In genomic region chr6:166168616-166169548, GRCh38 we compare ENCODE assay signal across 11 cellular contexts. TPM values are rescaled to one million over a fixed set of nuclear protein-coding genes. Genes with fewer than 3 reads are reported as not detected.
DNase-seq lines count a peak whose midpoint lies in the region; ATAC-seq and TF ChIP-seq lines count a peak whose summit lies in the region.
"Had no signal": no experiment of that assay in that cellular context is flagged by ENCODE, and none has a peak within 500 bp of the region (broad histone marks: within the 10 kb centered on the region; RNA-seq: fewer than 3 reads in every experiment).

No MANE protein-coding gene starts in this region.

- peaks cover 10% of the 10 kb centered on the region for H3K4me1 Mint-ChIP-seq in activated naive CD4-positive, alpha-beta T cell treated with anti-CD3 and anti-CD28 coated beads, Interleukin-2, amount 10 ng/mL, durations not matched to agents 7 days and 5 days
- H3K4me1 Mint-ChIP-seq in activated naive CD8-positive, alpha-beta T cell treated with anti-CD3 and anti-CD28 coated beads, Interleukin-2, amount 10 ng/mL, durations not matched to agents 7 days and 5 days = peaks cover 5% of the 10 kb centered on the region

- TF ChIP-seq CTCF in thoracic aorta (IDR thresholded peaks at IDR 0.05) = no peak
- TF ChIP-seq CTCF in SK-N-SH (IDR thresholded peaks at IDR 0.05) = no peak

- CTCF ChIA-PET in activated naive CD4-positive, alpha-beta T cell treated with anti-CD3 and anti-CD28 coated beads, Interleukin-2, amount 10 ng/mL, durations not matched to agents 7 days and 5 days (lab: Charles Lee) = no interaction called here
- CTCF ChIA-PET in SK-N-SH (lab: Yijun Ruan, JAX) = no interaction called here

- DNase-seq in activated naive CD4-positive, alpha-beta T cell treated with anti-CD3 and anti-CD28 coated beads, Interleukin-2, amount 10 ng/mL, durations not matched to agents 7 days and 5 days = no peak
- no peak for DNase-seq in activated naive CD4-positive, alpha-beta T cell treated with anti-CD3 and anti-CD28 coated beads, Interleukin-2, amount 50 U/mL, for 16 hours
- DNase-seq in activated naive CD8-positive, alpha-beta T cell treated with anti-CD3 and anti-CD28 coated beads, Interleukin-2, amount 10 ng/mL, durations not matched to agents 7 days and 5 days = peak; percentile 32
- DNase-seq in thoracic aorta (ENCODE audit: low spot score) (no peak), NCI-H524 treated with DMSO at 0.1 percent for 48 hours (lab: John Stamatoyannopoulos, UW) (no peak), GF-D8 (lab: John Stamatoyannopoulos, UW) (no peak), SK-N-SH (no peak)
- DNase-seq: NCI-H187 treated with DMSO at 0.1 percent for 48 hours; stimulated activated CD4-positive, alpha-beta T cell treated with anti-CD3 and anti-CD28 coated beads, Interleukin-12 subunit alpha, Interleukin-12 subunit beta, amount 100 ng/mL, for 4 hours had no signal

- peak overlapping the region; percentile 1 for H3K27ac Mint-ChIP-seq in activated naive CD4-positive, alpha-beta T cell treated with anti-CD3 and anti-CD28 coated beads, Interleukin-2, amount 10 ng/mL, durations not matched to agents 7 days and 5 days
- H3K27ac Mint-ChIP-seq in activated naive CD8-positive, alpha-beta T cell treated with anti-CD3 and anti-CD28 coated beads, Interleukin-2, amount 10 ng/mL, durations not matched to agents 7 days and 5 days = peak overlapping the region; percentile 57
- H3K27ac Mint-ChIP-seq: CD4-positive, CD25-positive, alpha-beta regulatory T cell had no signal

- peaks cover 1% of the 10 kb centered on the region for H3K36me3 Mint-ChIP-seq in activated naive CD4-positive, alpha-beta T cell treated with anti-CD3 and anti-CD28 coated beads, Interleukin-2, amount 10 ng/mL, durations not matched to agents 7 days and 5 days
- no peaks in the 10 kb centered on the region for H3K36me3 Mint-ChIP-seq in activated naive CD8-positive, alpha-beta T cell treated with anti-CD3 and anti-CD28 coated beads, Interleukin-2, amount 10 ng/mL, durations not matched to agents 7 days and 5 days
- H3K36me3 Mint-ChIP-seq: CD4-positive, CD25-positive, alpha-beta regulatory T cell had no signal

- no peak for TF ChIP-seq RAD21 in SK-N-SH (IDR thresholded peaks at IDR 0.05; ENCODE audit: low read length)

- no peak overlapping the region for H3K4me2 ChIP-seq in SK-N-SH

- peaks cover 34% of the 10 kb centered on the region for H3K4me1 ChIP-seq in mesodermal cell (ENCODE audit: control insufficient read depth, insufficient read depth, low read length, poor library complexity, severe bottlenecking)
- H3K4me1 ChIP-seq in thoracic aorta (ENCODE audit: control insufficient read depth in 1 of 2, low read depth in 2 of 2) = peaks cover 0 to 4% of the 10 kb centered on the region in 2 donors
- peaks cover 0 to 3% of the 10 kb centered on the region in 2 experiments; a peak in 2 of 4 replicates for H3K4me1 ChIP-seq in SK-N-SH (ENCODE audit: control insufficient read depth in 1 of 2, insufficient read depth in 2 of 2, low read depth in 1 of 2, low read length in 1 of 2)

- no peak overlapping the region for H3K9ac ChIP-seq in SK-N-SH

- no peaks in the 10 kb centered on the region for H3K9me3 Mint-ChIP-seq in activated naive CD4-positive, alpha-beta T cell treated with anti-CD3 and anti-CD28 coated beads, Interleukin-2, amount 10 ng/mL, durations not matched to agents 7 days and 5 days
- H3K9me3 Mint-ChIP-seq in activated naive CD8-positive, alpha-beta T cell treated with anti-CD3 and anti-CD28 coated beads, Interleukin-2, amount 10 ng/mL, durations not matched to agents 7 days and 5 days = no peaks in the 10 kb centered on the region
- H3K9me3 Mint-ChIP-seq: CD4-positive, CD25-positive, alpha-beta regulatory T cell had no signal

- H3K79me2 ChIP-seq in SK-N-SH (ENCODE audit: insufficient read depth) = no peaks in the 10 kb centered on the region

- H3F3A ChIP-seq in SK-N-SH (replicated peaks; ENCODE audit: insufficient read depth) = no peaks in the 10 kb centered on the region

- POLR2A ChIA-PET in activated naive CD8-positive, alpha-beta T cell treated with anti-CD3 and anti-CD28 coated beads, Interleukin-2, amount 10 ng/mL, durations not matched to agents 7 days and 5 days (lab: Charles Lee) = no interaction called here
- POLR2A ChIA-PET in SK-N-SH (lab: Yijun Ruan, JAX) = no interaction called here

- no peaks in the 10 kb centered on the region for H3K9me2 ChIP-seq in SK-N-SH

- ATAC-seq in activated naive CD8-positive, alpha-beta T cell treated with anti-CD3 and anti-CD28 coated beads, Interleukin-2, amount 10 ng/mL, durations not matched to agents 7 days and 5 days (ENCODE audit: low read depth) = no peak
- ATAC-seq in thoracic aorta (ENCODE audit: insufficient number of reproducible peaks, low FRiP score, low read depth) = no peak

- H3K27me3 Mint-ChIP-seq in activated naive CD4-positive, alpha-beta T cell treated with anti-CD3 and anti-CD28 coated beads, Interleukin-2, amount 10 ng/mL, durations not matched to agents 7 days and 5 days = peaks cover 66% of the 10 kb centered on the region
- H3K27me3 Mint-ChIP-seq in activated naive CD8-positive, alpha-beta T cell treated with anti-CD3 and anti-CD28 coated beads, Interleukin-2, amount 10 ng/mL, durations not matched to agents 7 days and 5 days = peaks cover 63% of the 10 kb centered on the region

- H3K27me3 ChIP-seq in thoracic aorta (replicated peaks; ENCODE audit: insufficient read depth) (no peaks in the 10 kb centered on the region), SK-N-SH (ENCODE audit: insufficient read depth) (peaks cover 68% of the 10 kb centered on the region)

- H2AFZ ChIP-seq in SK-N-SH (ENCODE audit: low read depth) = no peak overlapping the region

- H3K27ac ChIP-seq in mesodermal cell (ENCODE audit: low read depth, low read length, severe bottlenecking) = no peak overlapping the region
- H3K27ac ChIP-seq in thoracic aorta = no peak overlapping the region
- H3K27ac ChIP-seq in SK-N-SH (ENCODE audit: low read depth in 2 of 2, low read length in 1 of 2) = no peak overlapping the region

- no peaks in the 10 kb centered on the region for H4K20me1 ChIP-seq in SK-N-SH (ENCODE audit: insufficient read depth)

- H3K4me3 ChIP-seq in mesodermal cell (ENCODE audit: extremely low read depth, insufficient read depth, low read length, poor library complexity, severe bottlenecking) (peak overlapping the region; percentile 26), thoracic aorta (peak overlapping the region; percentile 44), SK-N-SH (ENCODE audit: low read depth in 2 of 2, low read length in 1 of 2) (no peak overlapping the region)

- H3K9me3 ChIP-seq in mesodermal cell (ENCODE audit: control insufficient read depth, low read length) = no peaks in the 10 kb centered on the region
- no peaks in the 10 kb centered on the region for H3K9me3 ChIP-seq in thoracic aorta
- H3K9me3 ChIP-seq in SK-N-SH = no peaks in the 10 kb centered on the region

- H3K4me3 Mint-ChIP-seq in activated naive CD4-positive, alpha-beta T cell treated with anti-CD3 and anti-CD28 coated beads, Interleukin-2, amount 10 ng/mL, durations not matched to agents 7 days and 5 days = peak overlapping the region; percentile 61
- H3K4me3 Mint-ChIP-seq in activated naive CD8-positive, alpha-beta T cell treated with anti-CD3 and anti-CD28 coated beads, Interleukin-2, amount 10 ng/mL, durations not matched to agents 7 days and 5 days = peak overlapping the region; percentile 79

- TF ChIP-seq EP300 in SK-N-SH (IDR thresholded peaks at IDR 0.05; ENCODE audit: borderline replicate concordance in 1 of 2, low read depth in 1 of 2, low read length in 1 of 2) = no peak

- H3K36me3 ChIP-seq in mesodermal cell (ENCODE audit: control insufficient read depth, insufficient read depth, low read length) = no peaks in the 10 kb centered on the region
- H3K36me3 ChIP-seq in thoracic aorta = no peaks in the 10 kb centered on the region
- H3K36me3 ChIP-seq in SK-N-SH (replicated peaks in 1 of 2; ENCODE audit: control insufficient read depth in 1 of 2, insufficient read depth in 2 of 2, low read length in 1 of 2) = no peaks in the 10 kb centered on the region

- 0 to 1% methylated on average over 14 to 32 of the region's 65 CpGs for WGBS in mesodermal cell (ENCODE audit: insufficient coverage in 2 of 2), 2 experiments
- 11% methylated on average over 46 of the region's 65 CpGs for WGBS in SK-N-SH (ENCODE audit: low lambda C conversion rate)

TF ChIP-seq in SK-N-SH, 30 proteins besides CTCF, POLR2A, EP300 and RAD21 (continues in another document):
- TF ChIP-seq, protein P1, sequence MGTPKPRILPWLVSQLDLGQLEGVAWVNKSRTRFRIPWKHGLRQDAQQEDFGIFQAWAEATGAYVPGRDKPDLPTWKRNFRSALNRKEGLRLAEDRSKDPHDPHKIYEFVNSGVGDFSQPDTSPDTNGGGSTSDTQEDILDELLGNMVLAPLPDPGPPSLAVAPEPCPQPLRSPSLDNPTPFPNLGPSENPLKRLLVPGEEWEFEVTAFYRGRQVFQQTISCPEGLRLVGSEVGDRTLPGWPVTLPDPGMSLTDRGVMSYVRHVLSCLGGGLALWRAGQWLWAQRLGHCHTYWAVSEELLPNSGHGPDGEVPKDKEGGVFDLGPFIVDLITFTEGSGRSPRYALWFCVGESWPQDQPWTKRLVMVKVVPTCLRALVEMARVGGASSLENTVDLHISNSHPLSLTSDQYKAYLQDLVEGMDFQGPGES (IDR thresholded peaks at IDR 0.05; ENCODE audit: low read depth, low read length) = no peak
- TF ChIP-seq MEF2A (IDR thresholded peaks at IDR 0.05; ENCODE audit: borderline replicate concordance, low read depth) (no peak), NFIC (IDR thresholded peaks at IDR 0.05; ENCODE audit: borderline replicate concordance) (no peak), FOXM1 (IDR thresholded peaks at IDR 0.05; ENCODE audit: low read depth) (no peak)
- TF ChIP-seq, protein P2, sequence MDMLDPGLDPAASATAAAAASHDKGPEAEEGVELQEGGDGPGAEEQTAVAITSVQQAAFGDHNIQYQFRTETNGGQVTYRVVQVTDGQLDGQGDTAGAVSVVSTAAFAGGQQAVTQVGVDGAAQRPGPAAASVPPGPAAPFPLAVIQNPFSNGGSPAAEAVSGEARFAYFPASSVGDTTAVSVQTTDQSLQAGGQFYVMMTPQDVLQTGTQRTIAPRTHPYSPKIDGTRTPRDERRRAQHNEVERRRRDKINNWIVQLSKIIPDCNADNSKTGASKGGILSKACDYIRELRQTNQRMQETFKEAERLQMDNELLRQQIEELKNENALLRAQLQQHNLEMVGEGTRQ (IDR thresholded peaks at IDR 0.05; ENCODE audit: borderline replicate concordance, low read depth, low read length) = no peak

RNA-seq across cellular contexts. Expression of gene TBXT, which starts 1.2 kb away (rescaled TPM):
- total RNA-seq in activated naive CD8-positive, alpha-beta T cell treated with anti-CD3 and anti-CD28 coated beads, Interleukin-2, amount 10 ng/mL, durations not matched to agents 7 days and 5 days = not detected
- not detected for polyA plus RNA-seq in mesodermal cell (2013, experiment 1 of 2)
- polyA plus RNA-seq in mesodermal cell (2013, experiment 2 of 2) = not detected
- total RNA-seq in thoracic aorta = not detected
- polyA plus RNA-seq in SK-N-SH (2012; rRNA removed) = not detected in 2 replicates
- polyA plus RNA-seq in SK-N-SH (2012; cell fraction: cytosol; rRNA removed) = not detected in 2 replicates
- not detected in 2 replicates for polyA plus RNA-seq in SK-N-SH (2012; cell fraction: nucleus; rRNA removed)
- total RNA-seq: CD4-positive, CD25-positive, alpha-beta regulatory T cell had no signal
- polyA plus RNA-seq: CD4-positive, CD25-positive, alpha-beta regulatory T cell had no signal

Comparison
In these comparisons a context has a peak if more than half of its experiments do, and no peak if none do; other contexts are left out.
1. H3K4me3 ChIP-seq: peak in mesodermal cell (single experiment) and thoracic aorta (single experiment); none in SK-N-SH (0 of 2).